Comparison of ENCODE assay signal across 16 cellular contexts in the genomic region with DNA sequence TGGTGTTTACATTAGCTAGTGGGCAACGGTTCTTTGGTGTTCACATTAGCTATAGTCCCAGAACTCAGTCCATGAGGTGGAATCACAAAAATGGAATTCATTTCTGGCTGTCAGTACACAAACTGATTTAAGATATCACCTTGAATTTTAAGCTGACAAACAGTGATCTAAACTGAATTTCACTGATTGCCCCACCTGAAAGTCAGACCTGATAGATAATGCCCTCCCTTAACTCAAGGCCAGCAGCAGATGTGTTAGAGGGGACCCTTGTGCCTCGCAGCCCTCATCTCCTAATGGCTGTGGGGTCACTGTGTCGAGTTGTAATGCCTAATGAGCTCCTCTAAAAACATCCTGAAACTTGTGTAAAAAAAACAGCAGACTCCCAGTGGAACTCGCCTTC. TPM values are rescaled to one million over a fixed set of nuclear protein-coding genes. Genes with fewer than 3 reads are reported as not detected.
DNase-seq lines count a peak whose midpoint lies in the region; ATAC-seq, FAIRE-seq and TF ChIP-seq lines count a peak whose summit lies in the region.
"Had no signal": no experiment of that assay in that cellular context is flagged by ENCODE, and none has a peak within 500 bp of the region (broad histone marks: within the 10 kb centered on the region; RNA-seq: fewer than 3 reads in every experiment).

No MANE protein-coding gene starts in this region.

- no TSS peak for BruUV-seq in HepG2 (replicated peaks; lab: Mats Ljungman, UMichigan)

- CTCF ChIA-PET in HepG2 (lab: Yijun Ruan, JAX; ENCODE audit: low intra/inter-chr PET ratio, low total read pairs): no interaction called here

- no peak overlapping the region for H3K9ac ChIP-seq in HepG2 (ENCODE audit: insufficient read depth, low read depth, low read length)
- H3K9ac ChIP-seq: parathyroid adenoma had no signal

- 82% methylated on average over 2 of the region's 4 CpGs for WGBS in HepG2 (ENCODE audit: low lambda C conversion rate)
- WGBS in right lobe of liver (ENCODE audit: insufficient coverage, low coverage, low lambda C conversion rate, missing lambda C conversion rate): 52% methylated on average over 4 of the region's 4 CpGs

- no peaks in the 10 kb centered on the region for H3K9me3 Mint-ChIP-seq in activated naive CD8-positive, alpha-beta T cell (ENCODE audit: low read depth)
- peaks cover 2% of the 10 kb centered on the region for H3K9me3 Mint-ChIP-seq in memory B cell

- TF ChIP-seq POLR2A in HepG2 (IDR thresholded peaks at IDR 0.05; ENCODE audit: insufficient read depth in 1 of 2, low read depth in 2 of 2, low read length in 2 of 2) (peak in 1 of 2 experiments; percentile 41; a peak in 1 of 4 replicates), right lobe of liver (IDR thresholded peaks at IDR 0.05) (no peak)

- H3K9me3 ChIP-seq in HepG2 (ENCODE audit: low read length): peaks cover 26% of the 10 kb centered on the region
- H3K9me3 ChIP-seq in right lobe of liver: peaks cover 0 to 4% (median 0%) of the 10 kb centered on the region in 4 donors

- no peaks in the 10 kb centered on the region for H3K27me3 Mint-ChIP-seq in activated naive CD8-positive, alpha-beta T cell
- no peaks in the 10 kb centered on the region for H3K27me3 Mint-ChIP-seq in memory B cell

- H3K4me1 ChIP-seq in HepG2 (ENCODE audit: insufficient read depth, low read length) (peaks cover 53% of the 10 kb centered on the region), right lobe of liver (peaks cover 0 to 55% (median 25%) of the 10 kb centered on the region in 4 donors)

- no peak for TF ChIP-seq EP300 in HepG2 (IDR thresholded peaks at IDR 0.05; ENCODE audit: low read depth in 2 of 2, low read length in 2 of 2)
- no peak for TF ChIP-seq EP300 in HepG2 (CRISPR knock-in tag; IDR thresholded peaks at IDR 0.05; ENCODE audit: borderline replicate concordance)

- H3K27ac ChIP-seq in HepG2 (ENCODE audit: extremely low read length, insufficient read depth, low read length) (no peak overlapping the region), right lobe of liver (no peak overlapping the region)
- H3K27ac ChIP-seq: parathyroid adenoma, PC-9, thoracic aorta, VCaP had no signal

- no peak for DNase-seq in HepG2 (ENCODE audit: low spot score)
- DNase-seq in right lobe of liver: no peak
- DNase-seq in memory B cell (ENCODE audit: low spot score in 2 of 2): no peak
- DNase-seq: NCI-H1417; NCI-H345; PC-9; stimulated activated CD4-positive, alpha-beta T cell treated with anti-CD3 and anti-CD28 coated beads, Interleukin-15, amount 100 ng/mL, for 24 hours had no signal

- ATAC-seq in HepG2: no peak
- ATAC-seq in right lobe of liver: no peak
- ATAC-seq in memory B cell (ENCODE audit: low read depth): no peak
- ATAC-seq in GM19023 (IDR thresholded peaks at IDR 0.05; ENCODE audit: unreplicated experiment): no peak
- no peak for ATAC-seq in HG02852 (IDR thresholded peaks at IDR 0.05; ENCODE audit: unreplicated experiment)
- no peak for ATAC-seq in GM18867 (IDR thresholded peaks at IDR 0.05; ENCODE audit: unreplicated experiment)
- ATAC-seq in HG02981 (IDR thresholded peaks at IDR 0.05; ENCODE audit: unreplicated experiment): no peak
- ATAC-seq: SK-N-SH treated with all-trans-retinoic acid at 6 μM for 48 hours had no signal

- H3K4me2 ChIP-seq in HepG2 (ENCODE audit: low read depth, low read length): no peak overlapping the region
- H3K4me2 ChIP-seq: PC-9 had no signal

- no peak overlapping the region for H3K4me3 ChIP-seq in HepG2 (replicated peaks in 1 of 3; ENCODE audit: insufficient read depth in 1 of 3, low read depth in 2 of 3, low read length in 3 of 3)
- H3K4me3 ChIP-seq in right lobe of liver: no peak overlapping the region
- H3K4me3 ChIP-seq: PC-9, thoracic aorta had no signal

- H4K20me1 ChIP-seq in HepG2 (ENCODE audit: insufficient read depth, low read length): peaks cover 100% of the 10 kb centered on the region

- peaks cover 10% of the 10 kb centered on the region for H3K36me3 Mint-ChIP-seq in activated naive CD8-positive, alpha-beta T cell
- H3K36me3 Mint-ChIP-seq in memory B cell: peaks cover 21% of the 10 kb centered on the region

- H3K79me2 ChIP-seq in HepG2 (ENCODE audit: insufficient read depth, low read length): peaks cover 100% of the 10 kb centered on the region

- intact Hi-C loops in HepG2 (cut with micrococcal nuclease; ENCODE audit: unreplicated experiment): no loop called here
- intact Hi-C loops in right lobe of liver (cut with DNase I): no loop called here

- no peak for FAIRE-seq in HepG2 (lab: Jason Lieb, UNC)

- in situ Hi-C loops in HepG2 (cut with HindIII; ENCODE audit: extremely low pct_ligation_motif_present, low pct_unique_long_range_greater_than_20kb): no loop called here

- H3K4me1 Mint-ChIP-seq in activated naive CD8-positive, alpha-beta T cell (ENCODE audit: low read depth): peaks cover 79% of the 10 kb centered on the region
- H3K4me1 Mint-ChIP-seq in memory B cell: peaks cover 60% of the 10 kb centered on the region

- no peak for TF ChIP-seq RAD21 in HepG2 (CRISPR knock-in tag; IDR thresholded peaks at IDR 0.05)

- peak overlapping the region; percentile 77 for H3K27ac Mint-ChIP-seq in activated naive CD8-positive, alpha-beta T cell
- H3K27ac Mint-ChIP-seq in memory B cell: peak overlapping the region; percentile 65

- TF ChIP-seq CTCF in HepG2 (CRISPR knock-in tag; IDR thresholded peaks at IDR 0.05) (no peak), right lobe of liver (IDR thresholded peaks at IDR 0.05) (no peak)

- H2AFZ ChIP-seq in HepG2 (ENCODE audit: low read length): no peak overlapping the region
- H2AFZ ChIP-seq: parathyroid adenoma, PC-9 had no signal

- peak overlapping the region; percentile 17 for H3K4me3 Mint-ChIP-seq in activated naive CD8-positive, alpha-beta T cell
- no peak overlapping the region for H3K4me3 Mint-ChIP-seq in memory B cell

- POLR2A ChIA-PET in HepG2 (lab: Yijun Ruan, JAX): no interaction called here

- H3K36me3 ChIP-seq in HepG2 (replicated peaks in 1 of 2; ENCODE audit: control insufficient read depth in 1 of 2, insufficient read depth in 2 of 2, low read length in 2 of 2) (peaks cover 15 to 71% of the 10 kb centered on the region in 2 experiments; a peak in 4 of 5 replicates), right lobe of liver (peaks cover 0 to 3% (median 0%) of the 10 kb centered on the region in 4 donors)
- H3K36me3 ChIP-seq: thoracic aorta had no signal

- H3K27me3 ChIP-seq in HepG2 (ENCODE audit: control insufficient read depth in 1 of 2, insufficient read depth in 2 of 2, low read length in 2 of 2) (no peaks in the 10 kb centered on the region), right lobe of liver (no peaks in the 10 kb centered on the region)

RNA-seq across cellular contexts. Expression of gene ARF1, which starts 8.6 kb away (rescaled TPM):
- total RNA-seq in HepG2 (2016; rRNA removed; fragmentation: Illumina TruSeq; extraction: Trizol): 186 and 210 TPM in 2 replicates
- total RNA-seq in HepG2 (2016; cell fraction: cytosol; rRNA removed; fragmentation: Illumina TruSeq; extraction: Trizol; ENCODE audit: low read depth): 81.7 and 86.1 TPM in 2 replicates
- total RNA-seq in HepG2 (2016; cell fraction: insoluble cytoplasmic fraction; rRNA removed; fragmentation: Illumina TruSeq; extraction: Trizol): 189 and 192 TPM in 2 replicates
- total RNA-seq in HepG2 (2016; cell fraction: membrane; rRNA removed; fragmentation: Illumina TruSeq; extraction: Trizol): 147 and 149 TPM in 2 replicates
- 107 and 112 TPM in 2 replicates for total RNA-seq in HepG2 (2016; cell fraction: nucleus; rRNA removed; fragmentation: Illumina TruSeq; extraction: Trizol)
- polyA plus RNA-seq in HepG2 (2011; rRNA removed): 327 and 337 TPM in 2 replicates
- 324 and 458 TPM in 2 replicates for polyA plus RNA-seq in HepG2 (2011; cell fraction: cytosol; rRNA removed)
- polyA plus RNA-seq in HepG2 (2011; cell fraction: nucleus; rRNA removed): 231 and 250 TPM in 2 replicates
- polyA plus RNA-seq in HepG2 (2012): 231 and 263 TPM in 2 replicates
- polyA plus RNA-seq in HepG2 (2016; cell fraction: cytosol; fragmentation: Illumina TruSeq; extraction: Trizol; ENCODE audit: low read depth): 82.3 and 83.9 TPM in 2 replicates
- 300 and 336 TPM in 2 replicates for polyA plus RNA-seq in HepG2 (2016; cell fraction: insoluble cytoplasmic fraction; fragmentation: Illumina TruSeq; extraction: Trizol; ENCODE audit: low read depth)
- polyA plus RNA-seq in HepG2 (2016; cell fraction: membrane; fragmentation: Illumina TruSeq; extraction: Trizol; ENCODE audit: low read depth): 127 and 132 TPM in 2 replicates
- polyA plus RNA-seq in HepG2 (2016; cell fraction: nucleus; fragmentation: Illumina TruSeq; extraction: Trizol; ENCODE audit: insufficient read depth, low read depth): 254 and 261 TPM in 2 replicates
- 586 and 708 TPM in 2 replicates for polyA minus RNA-seq in HepG2 (2011; rRNA and poly(A)+ RNA removed; ENCODE audit: low replicate concordance)
- 237 and 248 TPM in 2 replicates for polyA minus RNA-seq in HepG2 (2011; cell fraction: cytosol; rRNA and poly(A)+ RNA removed)
- polyA minus RNA-seq in HepG2 (2011; cell fraction: nucleus; rRNA and poly(A)+ RNA removed): 85.8 and 86.9 TPM in 2 replicates
- total RNA-seq in right lobe of liver: 100 to 1,000 TPM; 143 to 261 (median 193) TPM

RNA-seq across cellular contexts. Expression of gene C1orf35, which starts 12.0 kb away (rescaled TPM):
- 14.2 and 19.3 TPM in 2 replicates for total RNA-seq in HepG2 (2016; rRNA removed; fragmentation: Illumina TruSeq; extraction: Trizol)
- 3.6 and 3.9 TPM in 2 replicates for total RNA-seq in HepG2 (2016; cell fraction: cytosol; rRNA removed; fragmentation: Illumina TruSeq; extraction: Trizol; ENCODE audit: low read depth)
- total RNA-seq in HepG2 (2016; cell fraction: insoluble cytoplasmic fraction; rRNA removed; fragmentation: Illumina TruSeq; extraction: Trizol): 12.7 and 19.3 TPM in 2 replicates
- total RNA-seq in HepG2 (2016; cell fraction: membrane; rRNA removed; fragmentation: Illumina TruSeq; extraction: Trizol): 5.2 and 7.7 TPM in 2 replicates
- total RNA-seq in HepG2 (2016; cell fraction: nucleus; rRNA removed; fragmentation: Illumina TruSeq; extraction: Trizol): 10.2 and 14.8 TPM in 2 replicates
- 8.1 and 8.8 TPM in 2 replicates for polyA plus RNA-seq in HepG2 (2011; rRNA removed)
- polyA plus RNA-seq in HepG2 (2011; cell fraction: cytosol; rRNA removed): 5.5 and 9.0 TPM in 2 replicates
- polyA plus RNA-seq in HepG2 (2011; cell fraction: nucleus; rRNA removed): 34.5 and 36.2 TPM in 2 replicates
- 6.8 and 7.0 TPM in 2 replicates for polyA plus RNA-seq in HepG2 (2012)
- polyA plus RNA-seq in HepG2 (2016; cell fraction: cytosol; fragmentation: Illumina TruSeq; extraction: Trizol; ENCODE audit: low read depth): 2.9 and 3.3 TPM in 2 replicates
- polyA plus RNA-seq in HepG2 (2016; cell fraction: insoluble cytoplasmic fraction; fragmentation: Illumina TruSeq; extraction: Trizol; ENCODE audit: low read depth): 14.4 and 15.4 TPM in 2 replicates
- 4.2 TPM in 2 replicates for polyA plus RNA-seq in HepG2 (2016; cell fraction: membrane; fragmentation: Illumina TruSeq; extraction: Trizol; ENCODE audit: low read depth)
- polyA plus RNA-seq in HepG2 (2016; cell fraction: nucleus; fragmentation: Illumina TruSeq; extraction: Trizol; ENCODE audit: insufficient read depth, low read depth): 35.0 and 36.9 TPM in 2 replicates
- polyA minus RNA-seq in HepG2 (2011; rRNA and poly(A)+ RNA removed; ENCODE audit: low replicate concordance): 3.9 and 4.2 TPM in 2 replicates
- 1.2 and 2.6 TPM in 2 replicates for polyA minus RNA-seq in HepG2 (2011; cell fraction: cytosol; rRNA and poly(A)+ RNA removed)
- 2.7 and 3.4 TPM in 2 replicates for polyA minus RNA-seq in HepG2 (2011; cell fraction: nucleus; rRNA and poly(A)+ RNA removed)
- total RNA-seq in right lobe of liver: 1 to 10 TPM; 3.4 to 6.3 (median 5.2) TPM

RNA-seq across cellular contexts. Expression of gene MRPL55, which starts 18.0 kb away (rescaled TPM):
- total RNA-seq in HepG2 (2016; rRNA removed; fragmentation: Illumina TruSeq; extraction: Trizol): 92.9 and 97.9 TPM in 2 replicates
- total RNA-seq in HepG2 (2016; cell fraction: cytosol; rRNA removed; fragmentation: Illumina TruSeq; extraction: Trizol; ENCODE audit: low read depth): 49.0 and 60.3 TPM in 2 replicates
- 86.6 and 104 TPM in 2 replicates for total RNA-seq in HepG2 (2016; cell fraction: insoluble cytoplasmic fraction; rRNA removed; fragmentation: Illumina TruSeq; extraction: Trizol)
- total RNA-seq in HepG2 (2016; cell fraction: membrane; rRNA removed; fragmentation: Illumina TruSeq; extraction: Trizol): 54.0 and 72.4 TPM in 2 replicates
- 52.4 and 56.0 TPM in 2 replicates for total RNA-seq in HepG2 (2016; cell fraction: nucleus; rRNA removed; fragmentation: Illumina TruSeq; extraction: Trizol)
- 58.6 and 74.8 TPM in 2 replicates for polyA plus RNA-seq in HepG2 (2011; rRNA removed)
- polyA plus RNA-seq in HepG2 (2011; cell fraction: cytosol; rRNA removed): 43.3 and 107 TPM in 2 replicates
- 195 and 229 TPM in 2 replicates for polyA plus RNA-seq in HepG2 (2011; cell fraction: nucleus; rRNA removed)
- 31.6 and 40.6 TPM in 2 replicates for polyA plus RNA-seq in HepG2 (2012)
- 37.6 and 50.2 TPM in 2 replicates for polyA plus RNA-seq in HepG2 (2016; cell fraction: cytosol; fragmentation: Illumina TruSeq; extraction: Trizol; ENCODE audit: low read depth)
- 96.5 and 99.2 TPM in 2 replicates for polyA plus RNA-seq in HepG2 (2016; cell fraction: insoluble cytoplasmic fraction; fragmentation: Illumina TruSeq; extraction: Trizol; ENCODE audit: low read depth)
- 41.3 and 57.8 TPM in 2 replicates for polyA plus RNA-seq in HepG2 (2016; cell fraction: membrane; fragmentation: Illumina TruSeq; extraction: Trizol; ENCODE audit: low read depth)
- 81.1 and 106 TPM in 2 replicates for polyA plus RNA-seq in HepG2 (2016; cell fraction: nucleus; fragmentation: Illumina TruSeq; extraction: Trizol; ENCODE audit: insufficient read depth, low read depth)
- polyA minus RNA-seq in HepG2 (2011; rRNA and poly(A)+ RNA removed; ENCODE audit: low replicate concordance): 52.6 and 85.2 TPM in 2 replicates
- polyA minus RNA-seq in HepG2 (2011; cell fraction: cytosol; rRNA and poly(A)+ RNA removed): 25.1 and 31.5 TPM in 2 replicates
- 29.2 and 32.2 TPM in 2 replicates for polyA minus RNA-seq in HepG2 (2011; cell fraction: nucleus; rRNA and poly(A)+ RNA removed)
- total RNA-seq in right lobe of liver: 10 to 100 TPM; 24.2 to 75.9 (median 38.0) TPM

RNA-seq across cellular contexts. Expression of gene GUK1, which starts 49.0 kb away (rescaled TPM):
- total RNA-seq in HepG2 (2016; rRNA removed; fragmentation: Illumina TruSeq; extraction: Trizol): 82.7 and 116 TPM in 2 replicates
- total RNA-seq in HepG2 (2016; cell fraction: cytosol; rRNA removed; fragmentation: Illumina TruSeq; extraction: Trizol; ENCODE audit: low read depth): 772 and 776 TPM in 2 replicates
- total RNA-seq in HepG2 (2016; cell fraction: insoluble cytoplasmic fraction; rRNA removed; fragmentation: Illumina TruSeq; extraction: Trizol): 78.9 and 120 TPM in 2 replicates
- total RNA-seq in HepG2 (2016; cell fraction: membrane; rRNA removed; fragmentation: Illumina TruSeq; extraction: Trizol): 448 and 476 TPM in 2 replicates
- total RNA-seq in HepG2 (2016; cell fraction: nucleus; rRNA removed; fragmentation: Illumina TruSeq; extraction: Trizol): 51.4 and 56.9 TPM in 2 replicates
- 154 and 205 TPM in 2 replicates for polyA plus RNA-seq in HepG2 (2011; rRNA removed)
- polyA plus RNA-seq in HepG2 (2011; cell fraction: cytosol; rRNA removed): 228 and 301 TPM in 2 replicates
- polyA plus RNA-seq in HepG2 (2011; cell fraction: nucleus; rRNA removed): 387 and 492 TPM in 2 replicates
- 58.4 and 85.4 TPM in 2 replicates for polyA plus RNA-seq in HepG2 (2012)
- 764 and 775 TPM in 2 replicates for polyA plus RNA-seq in HepG2 (2016; cell fraction: cytosol; fragmentation: Illumina TruSeq; extraction: Trizol; ENCODE audit: low read depth)
- 78.9 and 87.4 TPM in 2 replicates for polyA plus RNA-seq in HepG2 (2016; cell fraction: insoluble cytoplasmic fraction; fragmentation: Illumina TruSeq; extraction: Trizol; ENCODE audit: low read depth)
- polyA plus RNA-seq in HepG2 (2016; cell fraction: membrane; fragmentation: Illumina TruSeq; extraction: Trizol; ENCODE audit: low read depth): 402 and 423 TPM in 2 replicates
- polyA plus RNA-seq in HepG2 (2016; cell fraction: nucleus; fragmentation: Illumina TruSeq; extraction: Trizol; ENCODE audit: insufficient read depth, low read depth): 119 and 120 TPM in 2 replicates
- polyA minus RNA-seq in HepG2 (2011; rRNA and poly(A)+ RNA removed; ENCODE audit: low replicate concordance): 81.2 and 86.5 TPM in 2 replicates
- polyA minus RNA-seq in HepG2 (2011; cell fraction: cytosol; rRNA and poly(A)+ RNA removed): 31.2 and 41.7 TPM in 2 replicates
- 52.1 and 60.5 TPM in 2 replicates for polyA minus RNA-seq in HepG2 (2011; cell fraction: nucleus; rRNA and poly(A)+ RNA removed)
- total RNA-seq in right lobe of liver: 100 to 1,000 TPM in 4 of 6 experiments, 10 to 100 TPM in 2; 78.0 to 235 (median 108) TPM

RNA-seq across cellular contexts. Expression of gene GJC2, which starts 58.6 kb away (rescaled TPM):
- total RNA-seq in HepG2 (2016; rRNA removed; fragmentation: Illumina TruSeq; extraction: Trizol) (1.6 and 3.8 TPM in 2 replicates), right lobe of liver (under 1 TPM in 5 of 6 experiments, not detected in 1; 0.12 to 0.44 (median 0.16) TPM)
- total RNA-seq in HepG2 (2016; cell fraction: cytosol; rRNA removed; fragmentation: Illumina TruSeq; extraction: Trizol; ENCODE audit: low read depth): 0.79 and 1.0 TPM in 2 replicates
- total RNA-seq in HepG2 (2016; cell fraction: insoluble cytoplasmic fraction; rRNA removed; fragmentation: Illumina TruSeq; extraction: Trizol): 1.5 and 3.8 TPM in 2 replicates
- total RNA-seq in HepG2 (2016; cell fraction: membrane; rRNA removed; fragmentation: Illumina TruSeq; extraction: Trizol): 1.4 and 2.0 TPM in 2 replicates
- 2.3 and 2.4 TPM in 2 replicates for total RNA-seq in HepG2 (2016; cell fraction: nucleus; rRNA removed; fragmentation: Illumina TruSeq; extraction: Trizol)
- polyA plus RNA-seq in HepG2 (2011; rRNA removed): 1.6 and 2.5 TPM in 2 replicates
- 1.4 and 3.3 TPM in 2 replicates for polyA plus RNA-seq in HepG2 (2011; cell fraction: cytosol; rRNA removed)
- polyA plus RNA-seq in HepG2 (2011; cell fraction: nucleus; rRNA removed): 3.1 and 3.8 TPM in 2 replicates
- polyA plus RNA-seq in HepG2 (2012): 2.5 and 2.9 TPM in 2 replicates
- 0.48 and 0.51 TPM in 2 replicates for polyA plus RNA-seq in HepG2 (2016; cell fraction: cytosol; fragmentation: Illumina TruSeq; extraction: Trizol; ENCODE audit: low read depth)
- 1.7 and 1.8 TPM in 2 replicates for polyA plus RNA-seq in HepG2 (2016; cell fraction: insoluble cytoplasmic fraction; fragmentation: Illumina TruSeq; extraction: Trizol; ENCODE audit: low read depth)
- polyA plus RNA-seq in HepG2 (2016; cell fraction: membrane; fragmentation: Illumina TruSeq; extraction: Trizol; ENCODE audit: low read depth): 1.2 and 1.3 TPM in 2 replicates
- polyA plus RNA-seq in HepG2 (2016; cell fraction: nucleus; fragmentation: Illumina TruSeq; extraction: Trizol; ENCODE audit: insufficient read depth, low read depth): 3.1 and 3.7 TPM in 2 replicates
- polyA minus RNA-seq in HepG2 (2011; rRNA and poly(A)+ RNA removed; ENCODE audit: low replicate concordance): 0.65 and 7.9 TPM in 2 replicates
- polyA minus RNA-seq in HepG2 (2011; cell fraction: cytosol; rRNA and poly(A)+ RNA removed): 2.4 and 5.1 TPM in 2 replicates
- polyA minus RNA-seq in HepG2 (2011; cell fraction: nucleus; rRNA and poly(A)+ RNA removed): 2.4 and 2.7 TPM in 2 replicates
